In genomic region chr6:53301801-53302537, GRCh38 we compare ENCODE assay signal across 9 cellular contexts. TPM values are rescaled to one million over a fixed set of nuclear protein-coding genes. Genes with fewer than 3 reads are reported as not detected.
DNase-seq lines count a peak whose midpoint lies in the region; ATAC-seq and TF ChIP-seq lines count a peak whose summit lies in the region.
"Had no signal": no experiment of that assay in that cellular context is flagged by ENCODE, and none has a peak within 500 bp of the region (broad histone marks: within the 10 kb centered on the region; RNA-seq: fewer than 3 reads in every experiment).

No MANE protein-coding gene starts in this region.

- H3K4me3 ChIP-seq in fibroblast of lung (replicated peaks in 1 of 4; ENCODE audit: control extremely low read depth in 1 of 4, insufficient read depth in 1 of 4, low read depth in 3 of 4, low read length in 4 of 4) = no peak overlapping the region
- H3K4me3 ChIP-seq in gastrocnemius medialis = no peak overlapping the region

- H2BK5ac ChIP-seq in H9 (ENCODE audit: insufficient read length, low read length) = no peak overlapping the region

- ATAC-seq in gastrocnemius medialis = no peak
- no peak for ATAC-seq in HG03565 (IDR thresholded peaks at IDR 0.05; ENCODE audit: unreplicated experiment)

- no peak overlapping the region for H4K8ac ChIP-seq in H9 (replicated peaks; ENCODE audit: insufficient read length, low read depth, low read length)

- no peak overlapping the region for H3K9ac ChIP-seq in H9 (ENCODE audit: extremely low read depth, insufficient read length, low read length)
- no peak overlapping the region for H3K9ac ChIP-seq in fibroblast of lung (ENCODE audit: insufficient read depth, low read length)

- intact Hi-C loops in gastrocnemius medialis (cut with DNase I; ENCODE audit: low total_unique reads) = no loop called here

- no peak overlapping the region for H3K56ac ChIP-seq in H9 (ENCODE audit: insufficient read length, low read depth, low read length)

- in situ Hi-C loops in gastrocnemius medialis (cut with MboI; ENCODE audit: low sequenced_read_pairs in 4 of 4) = no loop called here

- H3K79me2 ChIP-seq in H9 (ENCODE audit: insufficient read depth, low read length) (peaks cover 34% of the 10 kb centered on the region; the same call in 1 of the 2 replicates), fibroblast of lung (ENCODE audit: control insufficient read depth, insufficient read depth, low read length) (peaks cover 30% of the 10 kb centered on the region)

- H3K9me3 ChIP-seq in H9 (ENCODE audit: control insufficient read depth, low read depth, low read length) = peaks cover 2% of the 10 kb centered on the region
- no peaks in the 10 kb centered on the region for H3K9me3 ChIP-seq in fibroblast of lung (ENCODE audit: control insufficient read depth, insufficient read depth, low read depth, low read length)
- no peaks in the 10 kb centered on the region for H3K9me3 ChIP-seq in gastrocnemius medialis

- H3K36me3 ChIP-seq in fibroblast of lung (ENCODE audit: control insufficient read depth, insufficient read depth, low read length) = no peaks in the 10 kb centered on the region
- H3K36me3 ChIP-seq in gastrocnemius medialis = no peaks in the 10 kb centered on the region

- H3K14ac ChIP-seq in H9 (ENCODE audit: insufficient read depth, low read length) = no peak overlapping the region

- H3K36me3 Mint-ChIP-seq in H9 (ENCODE audit: insufficient read depth in 1 of 3, low read depth in 3 of 3) = peaks cover 13 to 21% (median 17%) of the 10 kb centered on the region in 3 experiments

- no peak overlapping the region for H3K18ac ChIP-seq in H9 (ENCODE audit: insufficient read length, low read depth, low read length)

- H2BK12ac ChIP-seq in H9 (ENCODE audit: insufficient read length, low read depth, low read length) = no peak overlapping the region

- H3K27me3 Mint-ChIP-seq in H9 (ENCODE audit: low read depth) = no peaks in the 10 kb centered on the region

- no peak overlapping the region for H2AK5ac ChIP-seq in H9 (ENCODE audit: insufficient read length, low read length)

- DNase-seq in H9 (no peak), fibroblast of lung (ENCODE audit: low read depth in 2 of 2) (peak in 1 of 2 donors; percentile 35), gastrocnemius medialis (no peak), NCI-H187 (lab: John Stamatoyannopoulos, UW) (no peak), MV-4-11 (lab: John Stamatoyannopoulos, UW) (no peak)
- DNase-seq in stimulated activated CD4-positive, alpha-beta T cell treated with anti-CD3 and anti-CD28 coated beads, Interleukin-15, amount 100 ng/mL, for 24 hours = no peak
- DNase-seq: NCI-H1048 had no signal

- no peak overlapping the region for H2BK120ac ChIP-seq in H9 (ENCODE audit: low read depth, low read length, poor library complexity, severe bottlenecking)

- peaks cover 4% of the 10 kb centered on the region for H3K79me1 ChIP-seq in H9 (ENCODE audit: insufficient read depth, low read depth, low read length, poor library complexity, severe bottlenecking)

- no peak for TF ChIP-seq POLR2A in gastrocnemius medialis (IDR thresholded peaks at IDR 0.05)

- H4K20me1 ChIP-seq in H9 (ENCODE audit: control insufficient read depth, insufficient read depth, insufficient read length) (no peaks in the 10 kb centered on the region), fibroblast of lung (ENCODE audit: control insufficient read depth, extremely low read depth, insufficient read depth, low read length) (no peaks in the 10 kb centered on the region)

- H3K4me2 ChIP-seq in H9 (ENCODE audit: insufficient read depth, insufficient read length, low read length) = no peak overlapping the region
- no peak overlapping the region for H3K4me2 ChIP-seq in fibroblast of lung (ENCODE audit: extremely low read depth, insufficient read depth, low read length)

- H3K27ac Mint-ChIP-seq in H9 = peak overlapping the region; percentile 19 to 75 (median 56); a peak in 5 of 7 replicates

- no peak overlapping the region for H3T11ph ChIP-seq in H9 (ENCODE audit: low read length)

- peaks cover 43 to 46% of the 10 kb centered on the region in 2 experiments for H3K4me1 Mint-ChIP-seq in H9

- no CpG with 5 or more reads among the region's 7 CpGs for WGBS in H9 (ENCODE audit: extremely low coverage, insufficient read length, low lambda C conversion rate)

- H2BK15ac ChIP-seq in H9 (ENCODE audit: low read depth, low read length) = no peak overlapping the region

- peaks cover 11 to 16% of the 10 kb centered on the region in 2 experiments for H3K9me3 Mint-ChIP-seq in H9

- H3K4me1 ChIP-seq in H9 (ENCODE audit: insufficient read depth, low read length) (peaks cover 2% of the 10 kb centered on the region; the same call in 1 of the 2 replicates), fibroblast of lung (ENCODE audit: control insufficient read depth, extremely low read depth, insufficient read depth, low read length) (peaks cover 3% of the 10 kb centered on the region), gastrocnemius medialis (peaks cover 18 to 40% of the 10 kb centered on the region in 2 donors)

- TF ChIP-seq CTCF in H9 (conservative IDR thresholded peaks at IDR 0.05) (no peak), VCaP (conservative IDR thresholded peaks at IDR 0.05) (no peak), fibroblast of lung (conservative IDR thresholded peaks at IDR 0.05 in 1 of 2, IDR thresholded peaks at IDR 0.05 in 1 of 2; ENCODE audit: low read depth in 1 of 2, low read length in 2 of 2) (no peak), gastrocnemius medialis (IDR thresholded peaks at IDR 0.05 in 4 of 5, conservative IDR thresholded peaks at IDR 0.05 in 1 of 5) (no peak)

- no peaks in the 10 kb centered on the region for H3K27me3 ChIP-seq in H9 (ENCODE audit: insufficient read depth, low read length)
- H3K27me3 ChIP-seq in fibroblast of lung (ENCODE audit: control insufficient read depth, insufficient read depth, low read length) = no peaks in the 10 kb centered on the region
- H3K27me3 ChIP-seq in gastrocnemius medialis = no peaks in the 10 kb centered on the region

- no peak overlapping the region for H3K23ac ChIP-seq in H9 (ENCODE audit: insufficient read length, low read depth, low read length)

- H2AFZ ChIP-seq in H9 (ENCODE audit: low read length) (no peak overlapping the region), fibroblast of lung (ENCODE audit: low read length) (no peak overlapping the region)

- H4K5ac ChIP-seq in H9 (ENCODE audit: insufficient read length, low read depth, low read length) = no peak overlapping the region

- no peak overlapping the region; a peak in 1 of 5 replicates for H3K4me3 Mint-ChIP-seq in H9

- no peak overlapping the region for H3K4ac ChIP-seq in H9 (ENCODE audit: low read depth, low read length)

- H3K23me2 ChIP-seq in H9 (ENCODE audit: insufficient read length, low read depth, low read length, poor library complexity, severe bottlenecking) = no peaks in the 10 kb centered on the region

- no peak overlapping the region for H2BK20ac ChIP-seq in H9 (ENCODE audit: low read depth, low read length, poor library complexity, severe bottlenecking)

- no peak overlapping the region for H3K27ac ChIP-seq in H9 (ENCODE audit: insufficient read length, low read depth, low read length)
- H3K27ac ChIP-seq in VCaP = peak overlapping the region; percentile 32
- peak overlapping the region; percentile 4 for H3K27ac ChIP-seq in fibroblast of lung (ENCODE audit: insufficient read depth, low read length)
- H3K27ac ChIP-seq in gastrocnemius medialis = peak overlapping the region; percentile 42 to 71 (median 62)

- H4K91ac ChIP-seq in H9 (ENCODE audit: insufficient read length, low read depth, low read length) = no peak overlapping the region

RNA-seq across cellular contexts. Expression of gene ELOVL5, which starts 46.8 kb away (rescaled TPM):
- total RNA-seq in H9 (2021) (120 and 121 TPM in 2 replicates), fibroblast of lung (61.6 and 67.7 TPM in 2 replicates), gastrocnemius medialis (1 to 10 TPM; 5.6 to 7.2 (median 6.2) TPM)
- 71.6 and 96.7 TPM in 2 replicates for polyA plus RNA-seq in fibroblast of lung
- polyA plus RNA-seq in fibroblast of lung (2012) = 74.5 and 96.4 TPM in 2 replicates
- 75.9 and 80.8 TPM in 2 replicates for polyA minus RNA-seq in fibroblast of lung (ENCODE audit: low replicate concordance)
